Comparison of ENCODE assay signal across 13 cellular contexts in genomic region chr10:110868981-110869380, GRCh38. TPM values are rescaled to one million over a fixed set of nuclear protein-coding genes. Genes with fewer than 3 reads are reported as not detected.
DNase-seq lines count a peak whose midpoint lies in the region; ATAC-seq and TF ChIP-seq lines count a peak whose summit lies in the region.
"Had no signal": no experiment of that assay in that cellular context is flagged by ENCODE, and none has a peak within 500 bp of the region (broad histone marks: within the 10 kb centered on the region; RNA-seq: fewer than 3 reads in every experiment).

No MANE protein-coding gene starts in this region.

- POLR2A ChIA-PET in activated CD4-positive, alpha-beta T cell treated with anti-CD3 and anti-CD28 coated beads, Interleukin-2, amount 10 ng/mL, durations not matched to agents 7 days and 5 days (lab: Charles Lee), result no interaction called here

- peak overlapping the region in 3 of 4 donors; percentile 49 to 63 (median 58) for H3K27ac ChIP-seq in body of pancreas
- H3K27ac ChIP-seq: A549 had no signal

- H3K36me3 Mint-ChIP-seq in activated CD4-positive, alpha-beta T cell treated with anti-CD3 and anti-CD28 coated beads, Interleukin-2, amount 10 ng/mL, durations not matched to agents 7 days and 5 days (ENCODE audit: low read depth), result peaks cover 15% of the 10 kb centered on the region
- no peaks in the 10 kb centered on the region for H3K36me3 Mint-ChIP-seq in stimulated activated naive CD8-positive, alpha-beta T cell treated with anti-CD3 and anti-CD28 coated beads, Interleukin-15, Interleukin-2, amounts not matched to agents 100 ng/mL and 50 ng/mL, for 24 hours (ENCODE audit: low read depth)
- no peaks in the 10 kb centered on the region for H3K36me3 Mint-ChIP-seq in osteocyte (ENCODE audit: unreplicated experiment)

- no peaks in the 10 kb centered on the region for H3K27me3 Mint-ChIP-seq in activated CD4-positive, alpha-beta T cell treated with anti-CD3 and anti-CD28 coated beads, Interleukin-2, amount 10 ng/mL, durations not matched to agents 7 days and 5 days
- no peaks in the 10 kb centered on the region for H3K27me3 Mint-ChIP-seq in stimulated activated naive CD8-positive, alpha-beta T cell treated with anti-CD3 and anti-CD28 coated beads, Interleukin-15, Interleukin-2, amounts not matched to agents 100 ng/mL and 50 ng/mL, for 24 hours
- no peaks in the 10 kb centered on the region for H3K27me3 Mint-ChIP-seq in osteocyte (ENCODE audit: unreplicated experiment)

- H3K4me3 Mint-ChIP-seq in activated CD4-positive, alpha-beta T cell treated with anti-CD3 and anti-CD28 coated beads, Interleukin-2, amount 10 ng/mL, durations not matched to agents 7 days and 5 days, result peak overlapping the region; percentile 54
- H3K4me3 Mint-ChIP-seq in stimulated activated naive CD8-positive, alpha-beta T cell treated with anti-CD3 and anti-CD28 coated beads, Interleukin-15, Interleukin-2, amounts not matched to agents 100 ng/mL and 50 ng/mL, for 24 hours, result peak overlapping the region; percentile 63
- H3K4me3 Mint-ChIP-seq in osteocyte (ENCODE audit: unreplicated experiment), result no peak overlapping the region

- no peak overlapping the region for H3K4me3 ChIP-seq in body of pancreas
- H3K4me3 ChIP-seq: A549, left lung had no signal

- H3K36me3 ChIP-seq in body of pancreas (replicated peaks in 1 of 2; ENCODE audit: insufficient read depth in 1 of 2, low read depth in 2 of 2), result no peaks in the 10 kb centered on the region
- H3K36me3 ChIP-seq: left lung had no signal

- TF ChIP-seq CTCF in body of pancreas (IDR thresholded peaks at IDR 0.05) (no peak), osteocyte (IDR thresholded peaks at IDR 0.05) (no peak)

- peaks cover 73% of the 10 kb centered on the region for H3K4me1 ChIP-seq in body of pancreas

- H3K27me3 ChIP-seq in body of pancreas, result no peaks in the 10 kb centered on the region
- H3K27me3 ChIP-seq: left lung had no signal

- peak overlapping the region; percentile 96 for H3K27ac Mint-ChIP-seq in activated CD4-positive, alpha-beta T cell treated with anti-CD3 and anti-CD28 coated beads, Interleukin-2, amount 10 ng/mL, durations not matched to agents 7 days and 5 days
- H3K27ac Mint-ChIP-seq in stimulated activated naive CD8-positive, alpha-beta T cell treated with anti-CD3 and anti-CD28 coated beads, Interleukin-15, Interleukin-2, amounts not matched to agents 100 ng/mL and 50 ng/mL, for 24 hours, result peak overlapping the region; percentile 91
- no peak overlapping the region for H3K27ac Mint-ChIP-seq in osteocyte (ENCODE audit: unreplicated experiment)

- H3K9me3 ChIP-seq in body of pancreas, result no peaks in the 10 kb centered on the region
- H3K9me3 ChIP-seq: A549, left lung had no signal

- CTCF ChIA-PET in activated CD4-positive, alpha-beta T cell treated with anti-CD3 and anti-CD28 coated beads, Interleukin-2, amount 10 ng/mL, durations not matched to agents 7 days and 5 days (lab: Charles Lee), result interaction anchor here (1.3 to 2.7 kb wide), 2 partner anchors 8 to 17 kb away, joined by 5 to 15 read pairs; no protein-coding TSS in a partner anchor

- H3K4me1 Mint-ChIP-seq in activated CD4-positive, alpha-beta T cell treated with anti-CD3 and anti-CD28 coated beads, Interleukin-2, amount 10 ng/mL, durations not matched to agents 7 days and 5 days, result peaks cover 84% of the 10 kb centered on the region
- H3K4me1 Mint-ChIP-seq in stimulated activated naive CD8-positive, alpha-beta T cell treated with anti-CD3 and anti-CD28 coated beads, Interleukin-15, Interleukin-2, amounts not matched to agents 100 ng/mL and 50 ng/mL, for 24 hours (ENCODE audit: low read depth), result peaks cover 84% of the 10 kb centered on the region
- peaks cover 54% of the 10 kb centered on the region for H3K4me1 Mint-ChIP-seq in osteocyte (ENCODE audit: unreplicated experiment)

- 77 to 86% methylated on average over 6 of the region's 6 CpGs for WGBS in body of pancreas, 2 donors

- DNase-seq in activated CD4-positive, alpha-beta T cell treated with anti-CD3 and anti-CD28 coated beads, Interleukin-2, amount 10 ng/mL, durations not matched to agents 7 days and 5 days, result peak; percentile 37
- DNase-seq in activated CD4-positive, alpha-beta T cell treated with anti-CD3 and anti-CD28 coated beads for 48 hours, result no peak
- DNase-seq in T-helper 1 cell (peak; percentile 28 to 64 (median 50)), body of pancreas (no peak), osteocyte (ENCODE audit: extremely low spot score, unreplicated experiment) (no peak), NCI-H446 treated with DMSO at 0.1 percent for 48 hours (lab: John Stamatoyannopoulos, UW) (no peak), kidney glomerular epithelial cell (lab: John Stamatoyannopoulos, UW) (no peak)
- DNase-seq: GF-D8, left lung, Right ventricle myocardium superior had no signal

- no peak for ATAC-seq in body of pancreas
- ATAC-seq: A549, HCT116, left lung had no signal

- intact Hi-C loops in body of pancreas (cut with DNase I), result no loop called here

- TF ChIP-seq POLR2A in body of pancreas (IDR thresholded peaks at IDR 0.05), result no peak

- H3K9me3 Mint-ChIP-seq in activated CD4-positive, alpha-beta T cell treated with anti-CD3 and anti-CD28 coated beads, Interleukin-2, amount 10 ng/mL, durations not matched to agents 7 days and 5 days, result no peaks in the 10 kb centered on the region
- H3K9me3 Mint-ChIP-seq in stimulated activated naive CD8-positive, alpha-beta T cell treated with anti-CD3 and anti-CD28 coated beads, Interleukin-15, Interleukin-2, amounts not matched to agents 100 ng/mL and 50 ng/mL, for 24 hours, result no peaks in the 10 kb centered on the region
- H3K9me3 Mint-ChIP-seq in osteocyte (ENCODE audit: unreplicated experiment), result no peaks in the 10 kb centered on the region

RNA-seq across cellular contexts. Expression of gene PDCD4, which starts 2.7 kb away (rescaled TPM):
- total RNA-seq in activated CD4-positive, alpha-beta T cell treated with anti-CD3 and anti-CD28 coated beads, Interleukin-2, amount 10 ng/mL, durations not matched to agents 7 days and 5 days, result 10 to 100 TPM; 63.8 to 81.0 TPM
- total RNA-seq in body of pancreas, result 100 to 1,000 TPM; 332 to 458 TPM
- total RNA-seq in osteocyte, result 106 TPM in 2 replicates

RNA-seq across cellular contexts. Expression of gene BBIP1, which starts 50.0 kb away (rescaled TPM):
- 10 to 100 TPM; 19.1 to 24.2 TPM for total RNA-seq in activated CD4-positive, alpha-beta T cell treated with anti-CD3 and anti-CD28 coated beads, Interleukin-2, amount 10 ng/mL, durations not matched to agents 7 days and 5 days
- total RNA-seq in body of pancreas (10 to 100 TPM in 1 of 2 donors, 1 to 10 TPM in 1; 2.0 to 22.3 TPM), osteocyte (35.2 and 39.5 TPM in 2 replicates)

RNA-seq across cellular contexts. Expression of gene SHOC2, which starts 50.4 kb away (rescaled TPM):
- 10 to 100 TPM; 43.0 to 47.8 TPM for total RNA-seq in activated CD4-positive, alpha-beta T cell treated with anti-CD3 and anti-CD28 coated beads, Interleukin-2, amount 10 ng/mL, durations not matched to agents 7 days and 5 days
- total RNA-seq in body of pancreas (10 to 100 TPM; 24.1 to 26.0 TPM), osteocyte (55.3 and 60.8 TPM in 2 replicates)

Comparison
In these comparisons a context has a peak if more than half of its experiments do, and no peak if none do; other contexts are left out.
1. DNase-seq: peak in activated CD4-positive, alpha-beta T cell treated with anti-CD3 and anti-CD28 coated beads, Interleukin-2, amount 10 ng/mL, durations not matched to agents 7 days and 5 days (single experiment) and T-helper 1 cell (5 of 5); none in activated CD4-positive, alpha-beta T cell treated with anti-CD3 and anti-CD28 coated beads for 48 hours (single experiment), body of pancreas (0 of 4), osteocyte (single experiment), NCI-H446 treated with DMSO at 0.1 percent for 48 hours (single experiment) and kidney glomerular epithelial cell (single experiment).